ENCODE assay signal across 12 cellular contexts in the genomic region with DNA sequence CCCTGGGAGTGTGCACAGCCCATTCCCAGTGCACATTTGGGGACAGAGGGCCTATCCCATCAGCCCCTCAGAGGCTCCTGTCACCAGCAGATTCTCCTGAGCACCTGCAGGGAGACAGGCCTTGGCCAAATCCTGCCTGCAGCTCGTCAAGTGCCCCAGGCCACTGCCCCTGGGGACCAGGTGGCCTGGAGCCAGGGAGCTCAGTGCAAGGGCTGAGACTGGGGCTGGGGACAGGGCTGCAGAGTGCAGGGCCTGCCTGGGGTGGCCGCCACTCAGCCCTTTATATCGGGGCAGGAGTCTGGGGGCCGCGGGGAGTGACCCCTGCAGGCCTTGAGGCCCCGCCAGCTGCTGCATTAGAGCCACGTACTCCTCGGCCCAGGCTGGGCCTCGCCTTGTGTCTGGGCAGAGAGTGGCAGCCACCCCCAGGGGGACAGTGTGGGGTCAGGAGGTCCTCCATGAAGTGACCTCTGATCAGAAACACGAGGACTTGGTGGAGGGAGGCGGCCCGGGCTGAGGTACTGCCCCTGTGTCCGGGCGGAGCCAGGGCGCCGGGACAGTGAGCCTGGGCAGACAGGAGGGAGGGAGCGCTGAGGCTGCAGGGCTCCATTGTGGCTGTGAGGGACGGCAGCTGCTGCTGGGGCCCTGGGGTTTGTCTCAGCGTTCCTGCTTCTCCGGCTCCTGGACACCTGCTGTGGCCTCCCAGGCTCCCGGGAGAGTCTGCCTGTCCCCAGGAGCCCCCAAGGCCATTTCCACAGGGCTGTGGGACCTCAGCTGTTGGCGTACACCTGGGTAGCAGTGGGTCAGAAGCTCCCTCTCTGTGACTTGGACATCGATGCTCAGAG. TPM values are rescaled to one million over a fixed set of nuclear protein-coding genes. Genes with fewer than 3 reads are reported as not detected.
DNase-seq lines count a peak whose midpoint lies in the region; ATAC-seq and TF ChIP-seq lines count a peak whose summit lies in the region.
"Had no signal": no experiment of that assay in that cellular context is flagged by ENCODE, and none has a peak within 500 bp of the region (broad histone marks: within the 10 kb centered on the region; RNA-seq: fewer than 3 reads in every experiment).

No MANE protein-coding gene starts in this region.

- TF ChIP-seq CTCF in dorsolateral prefrontal cortex (IDR thresholded peaks at IDR 0.05 in 54 of 56, conservative IDR thresholded peaks at IDR 0.05 in 2 of 56; ENCODE audit: low read depth in 1 of 56, partially characterized antibody in 56 of 56), result no peak
- no peak for TF ChIP-seq CTCF in lower lobe of right lung (IDR thresholded peaks at IDR 0.05)

- 78 to 79% methylated on average over 19 to 23 of the region's 23 CpGs for WGBS in aorta, 2 donors

- H3K36me3 Mint-ChIP-seq in activated naive CD4-positive, alpha-beta T cell treated with anti-CD3 and anti-CD28 coated beads for 36 hours (ENCODE audit: low read depth), result no peaks in the 10 kb centered on the region

- peak; percentile 2 for DNase-seq in activated naive CD4-positive, alpha-beta T cell treated with anti-CD3 and anti-CD28 coated beads for 36 hours
- no peak for DNase-seq in activated naive CD4-positive, alpha-beta T cell treated with anti-CD3 and anti-CD28 coated beads, Interleukin-2, amount 50 U/mL, for 16 hours
- DNase-seq in dorsolateral prefrontal cortex (peak in 8 of 10 donors; percentile 3 to 45 (median 22)), lower lobe of right lung (peak; percentile 46), aorta (peak; percentile 38 to 65)
- no peak for DNase-seq in stimulated activated naive CD8-positive, alpha-beta T cell treated with anti-CD3 and anti-CD28 coated beads, Interleukin-15, amount 100 ng/mL, for 72 hours
- DNase-seq: activated B cell treated with CpG ODN at 0.5 μM for 24 hours, NCI-H2171 treated with DMSO at 0.1 percent for 48 hours, SW 1271 had no signal

- H3K4me1 Mint-ChIP-seq in activated naive CD4-positive, alpha-beta T cell treated with anti-CD3 and anti-CD28 coated beads for 36 hours (ENCODE audit: low read depth), result peaks cover 3% of the 10 kb centered on the region
- peaks cover 5% of the 10 kb centered on the region for H3K4me1 Mint-ChIP-seq in stimulated activated naive CD8-positive, alpha-beta T cell treated with anti-CD3 and anti-CD28 coated beads, Interleukin-15, amount 100 ng/mL, for 72 hours

- intact Hi-C loops in activated naive CD4-positive, alpha-beta T cell treated with anti-CD3 and anti-CD28 coated beads for 36 hours (cut with micrococcal nuclease), result no loop called here
- intact Hi-C loops in dorsolateral prefrontal cortex (cut with DNase I), result loop anchor here in 1 of 2 donors (10.0 kb wide), 1 partner anchor 105 kb away; a partner anchor contains a TSS
- intact Hi-C loops in lower lobe of right lung (cut with DNase I), result no loop called here
- intact Hi-C loops in aorta (cut with DNase I), result no loop called here

- no peaks in the 10 kb centered on the region for H3K9me3 Mint-ChIP-seq in activated naive CD4-positive, alpha-beta T cell treated with anti-CD3 and anti-CD28 coated beads for 36 hours
- H3K9me3 Mint-ChIP-seq in stimulated activated naive CD8-positive, alpha-beta T cell treated with anti-CD3 and anti-CD28 coated beads, Interleukin-15, amount 100 ng/mL, for 72 hours, result no peaks in the 10 kb centered on the region
- H3K9me3 Mint-ChIP-seq: activated B cell treated with CpG ODN at 0.5 μM for 24 hours had no signal

- H3K4me1 ChIP-seq in lower lobe of right lung (peaks cover 9% of the 10 kb centered on the region), aorta (ENCODE audit: control insufficient read depth in 1 of 2, insufficient read depth in 2 of 2, low read length in 2 of 2) (no peaks in the 10 kb centered on the region)

- peaks cover 10% of the 10 kb centered on the region for H3K27me3 Mint-ChIP-seq in activated naive CD4-positive, alpha-beta T cell treated with anti-CD3 and anti-CD28 coated beads for 36 hours (ENCODE audit: low read depth)
- peaks cover 35% of the 10 kb centered on the region for H3K27me3 Mint-ChIP-seq in stimulated activated naive CD8-positive, alpha-beta T cell treated with anti-CD3 and anti-CD28 coated beads, Interleukin-15, amount 100 ng/mL, for 72 hours

- H3K9me3 ChIP-seq in lower lobe of right lung, result no peaks in the 10 kb centered on the region
- H3K9me3 ChIP-seq in aorta (ENCODE audit: control insufficient read depth, low read length), result no peaks in the 10 kb centered on the region
- H3K9me3 ChIP-seq: neutrophil had no signal

- no peak overlapping the region for H3K27ac Mint-ChIP-seq in activated naive CD4-positive, alpha-beta T cell treated with anti-CD3 and anti-CD28 coated beads for 36 hours
- no peak overlapping the region for H3K27ac Mint-ChIP-seq in stimulated activated naive CD8-positive, alpha-beta T cell treated with anti-CD3 and anti-CD28 coated beads, Interleukin-15, amount 100 ng/mL, for 72 hours
- H3K27ac Mint-ChIP-seq: activated B cell treated with CpG ODN at 0.5 μM for 24 hours had no signal

- H3K4me3 ChIP-seq in dorsolateral prefrontal cortex (no peak overlapping the region), lower lobe of right lung (no peak overlapping the region), aorta (ENCODE audit: low read length in 2 of 2) (no peak overlapping the region)

- no peak for ATAC-seq in lower lobe of right lung
- ATAC-seq in aorta (ENCODE audit: low FRiP score), result no peak
- ATAC-seq in GM18873 (IDR thresholded peaks at IDR 0.05; ENCODE audit: low FRiP score, unreplicated experiment), result no peak
- no peak for ATAC-seq in stimulated activated naive CD8-positive, alpha-beta T cell treated with anti-CD3 and anti-CD28 coated beads, Interleukin-15, amount 100 ng/mL, for 72 hours
- no peak for ATAC-seq in HG03280 (IDR thresholded peaks at IDR 0.05; ENCODE audit: unreplicated experiment)

- peak overlapping the region in 18 of 59 donors; percentile 3 to 87 (median 42) for H3K27ac ChIP-seq in dorsolateral prefrontal cortex
- H3K27ac ChIP-seq in lower lobe of right lung, result no peak overlapping the region
- H3K27ac ChIP-seq in aorta (ENCODE audit: low read depth in 1 of 2, low read length in 2 of 2), result no peak overlapping the region
- H3K27ac ChIP-seq: neutrophil had no signal

- H3K4me3 Mint-ChIP-seq in activated naive CD4-positive, alpha-beta T cell treated with anti-CD3 and anti-CD28 coated beads for 36 hours, result no peak overlapping the region
- no peak overlapping the region for H3K4me3 Mint-ChIP-seq in stimulated activated naive CD8-positive, alpha-beta T cell treated with anti-CD3 and anti-CD28 coated beads, Interleukin-15, amount 100 ng/mL, for 72 hours
- H3K4me3 Mint-ChIP-seq: activated B cell treated with CpG ODN at 0.5 μM for 24 hours had no signal

- CTCF ChIA-PET in activated naive CD4-positive, alpha-beta T cell treated with anti-CD3 and anti-CD28 coated beads for 36 hours (lab: Charles Lee), result no interaction called here

- H3K36me3 ChIP-seq in lower lobe of right lung (no peaks in the 10 kb centered on the region), aorta (ENCODE audit: control insufficient read depth in 1 of 2, insufficient read depth in 2 of 2, low read length in 1 of 2) (no peaks in the 10 kb centered on the region)
- H3K36me3 ChIP-seq: neutrophil had no signal

- H3K27me3 ChIP-seq in dorsolateral prefrontal cortex, result no peaks in the 10 kb centered on the region
- peaks cover 12% of the 10 kb centered on the region for H3K27me3 ChIP-seq in lower lobe of right lung (ENCODE audit: low read depth)
- no peaks in the 10 kb centered on the region for H3K27me3 ChIP-seq in aorta (ENCODE audit: control insufficient read depth in 1 of 2, insufficient read depth in 2 of 2, low read length in 1 of 2)

RNA-seq across cellular contexts. Expression of a gene that starts 24.2 kb away (rescaled TPM):
- total RNA-seq in activated naive CD4-positive, alpha-beta T cell treated with anti-CD3 and anti-CD28 coated beads for 36 hours, result 1 to 10 TPM; 1.2 to 1.5 TPM
- total RNA-seq in dorsolateral prefrontal cortex, result 100 to 1,000 TPM in 94 of 120 experiments, 10 to 100 TPM in 26; 67.1 to 206 (median 116) TPM
- total RNA-seq in lower lobe of right lung, result 14.7 TPM
- total RNA-seq in aorta, result 10 to 100 TPM; 32.3 to 62.6 TPM
- polyA plus RNA-seq in aorta, result 10 to 100 TPM; 28.0 to 66.8 TPM

Comparison
In these comparisons a context has a peak if more than half of its experiments do, and no peak if none do; other contexts are left out.
1. DNase-seq: peak in activated naive CD4-positive, alpha-beta T cell treated with anti-CD3 and anti-CD28 coated beads for 36 hours (single experiment), dorsolateral prefrontal cortex (8 of 10), lower lobe of right lung (single experiment) and aorta (2 of 2); none in activated naive CD4-positive, alpha-beta T cell treated with anti-CD3 and anti-CD28 coated beads, Interleukin-2, amount 50 U/mL, for 16 hours (single experiment) and stimulated activated naive CD8-positive, alpha-beta T cell treated with anti-CD3 and anti-CD28 coated beads, Interleukin-15, amount 100 ng/mL, for 72 hours (0 of 2).